ENCODE assay signal across 8 cellular contexts in genomic region chr16:12802661-12803060, GRCh38. TPM values are rescaled to one million over a fixed set of nuclear protein-coding genes. Genes with fewer than 3 reads are reported as not detected.
DNase-seq lines count a peak whose midpoint lies in the region; ATAC-seq and TF ChIP-seq lines count a peak whose summit lies in the region.

No MANE protein-coding gene starts in this region.

- H3K27me3 ChIP-seq in lower lobe of right lung (ENCODE audit: low read depth) (no peaks in the 10 kb centered on the region), thyroid gland (no peaks in the 10 kb centered on the region)

- no peak for DNase-seq in activated T-cell treated with anti-CD3 and anti-CD28 coated beads, Interleukin-2, amount 50 U/mL, for 24 hours
- DNase-seq in activated T-cell treated with anti-CD3 and anti-CD28 coated beads, Interleukin-2, amount 50 U/mL, for 1 hour, result no peak
- DNase-seq in astrocyte of the spinal cord (ENCODE audit: low read depth, low spot score) (no peak), lower lobe of right lung (no peak), thyroid gland (no peak), NCI-H1092 treated with DMSO at 0.1 percent for 48 hours (lab: John Stamatoyannopoulos, UW) (no peak)

- peaks cover 9% of the 10 kb centered on the region for H3K36me3 Mint-ChIP-seq in activated T-cell treated with anti-CD3 and anti-CD28 coated beads, Interleukin-2, amount 50 U/mL, for 24 hours (ENCODE audit: low read depth)

- in situ Hi-C loops in astrocyte of the spinal cord (cut with HindIII; ENCODE audit: low sequenced_read_pairs), result no loop called here

- TF ChIP-seq POLR2A in thyroid gland (IDR thresholded peaks at IDR 0.05), result no peak

- H3K36me3 ChIP-seq in lower lobe of right lung, result no peaks in the 10 kb centered on the region
- H3K36me3 ChIP-seq in thyroid gland, result no peaks in the 10 kb centered on the region

- H3K9me3 ChIP-seq in lower lobe of right lung (no peaks in the 10 kb centered on the region), thyroid gland (no peaks in the 10 kb centered on the region)

- H3K27ac ChIP-seq in lower lobe of right lung (no peak overlapping the region), thyroid gland (no peak overlapping the region)

- H3K27ac Mint-ChIP-seq in activated T-cell treated with anti-CD3 and anti-CD28 coated beads, Interleukin-2, amount 50 U/mL, for 24 hours, result peak overlapping the region; percentile 91

- WGBS in thyroid gland, 2 donors, result 69 to 71% methylated on average over 6 of the region's 6 CpGs

- peak overlapping the region; percentile 94 for H3K4me3 Mint-ChIP-seq in activated T-cell treated with anti-CD3 and anti-CD28 coated beads, Interleukin-2, amount 50 U/mL, for 24 hours

- peaks cover 36% of the 10 kb centered on the region for H3K4me1 Mint-ChIP-seq in activated T-cell treated with anti-CD3 and anti-CD28 coated beads, Interleukin-2, amount 50 U/mL, for 24 hours (ENCODE audit: low read depth)

- H3K4me1 ChIP-seq in lower lobe of right lung (peaks cover 35% of the 10 kb centered on the region), thyroid gland (peaks cover 8 to 9% of the 10 kb centered on the region in 2 donors)

- no peak for TF ChIP-seq CTCF in astrocyte of the spinal cord (IDR thresholded peaks at IDR 0.05; ENCODE audit: low read depth, low read length)
- TF ChIP-seq CTCF in lower lobe of right lung (IDR thresholded peaks at IDR 0.05), result no peak
- no peak for TF ChIP-seq CTCF in thyroid gland (IDR thresholded peaks at IDR 0.05)

- no peaks in the 10 kb centered on the region for H3K27me3 Mint-ChIP-seq in activated T-cell treated with anti-CD3 and anti-CD28 coated beads, Interleukin-2, amount 50 U/mL, for 24 hours

- ATAC-seq in lower lobe of right lung (no peak), GM19023 (IDR thresholded peaks at IDR 0.05; ENCODE audit: unreplicated experiment) (no peak), GM19035 (IDR thresholded peaks at IDR 0.05; ENCODE audit: unreplicated experiment) (no peak)

- no peaks in the 10 kb centered on the region for H3K9me3 Mint-ChIP-seq in activated T-cell treated with anti-CD3 and anti-CD28 coated beads, Interleukin-2, amount 50 U/mL, for 24 hours

- H3K4me3 ChIP-seq in astrocyte of the spinal cord (ENCODE audit: low read depth, low read length) (peak overlapping the region; percentile 62), lower lobe of right lung (peak overlapping the region; percentile 77), thyroid gland (replicated peaks in 1 of 3) (peak overlapping the region in 2 of 3 donors; percentile 51 to 70)

- intact Hi-C loops in lower lobe of right lung (cut with DNase I), result no loop called here
- intact Hi-C loops in thyroid gland (cut with DNase I), result no loop called here

RNA-seq across cellular contexts. Expression of gene CPPED1, which starts 1.0 kb away (rescaled TPM):
- total RNA-seq in lower lobe of right lung, result 33.0 TPM
- 10 to 100 TPM in 3 of 4 donors, 1 to 10 TPM in 1; 8.5 to 17.8 (median 16.8) TPM for total RNA-seq in thyroid gland
